In genomic region chr6:107264357-107264831, GRCh38 we compare ENCODE assay signal across 10 cellular contexts.
DNase-seq lines count a peak whose midpoint lies in the region; ATAC-seq and TF ChIP-seq lines count a peak whose summit lies in the region.
"Had no signal": no experiment of that assay in that cellular context is flagged by ENCODE, and none has a peak within 500 bp of the region (broad histone marks: within the 10 kb centered on the region; RNA-seq: fewer than 3 reads in every experiment).

No MANE protein-coding gene starts in this region.

- H3K36me3 ChIP-seq in PC-3 (ENCODE audit: low read depth, low read length): no peaks in the 10 kb centered on the region
- H3K36me3 ChIP-seq in CD4-positive, alpha-beta memory T cell (ENCODE audit: insufficient read depth, low read length): no peaks in the 10 kb centered on the region

- H3K4me3 ChIP-seq in HFF-Myc (replicated peaks; ENCODE audit: low read depth, low read length) (no peak overlapping the region), PC-3 (ENCODE audit: low read length) (no peak overlapping the region), fibroblast of pulmonary artery (replicated peaks; ENCODE audit: low read depth, low read length) (no peak overlapping the region)
- no peak overlapping the region for H3K4me3 ChIP-seq in CD4-positive, alpha-beta memory T cell (ENCODE audit: low read length in 2 of 2)
- H3K4me3 ChIP-seq: SK-N-MC had no signal

- no peaks in the 10 kb centered on the region for H3K9me3 ChIP-seq in PC-3 (ENCODE audit: low read length)
- no peaks in the 10 kb centered on the region for H3K9me3 ChIP-seq in CD4-positive, alpha-beta memory T cell (ENCODE audit: control insufficient read depth in 1 of 2, low read length in 2 of 2)

- H3F3A ChIP-seq in PC-3 (ENCODE audit: low read length, unreplicated experiment): no peaks in the 10 kb centered on the region

- peaks cover 7 to 11% of the 10 kb centered on the region in 2 donors for H3K36me3 Mint-ChIP-seq in CD4-positive, alpha-beta memory T cell

- TF ChIP-seq CTCF in HFF-Myc (IDR thresholded peaks at IDR 0.05; ENCODE audit: low read depth, low read length, missing control alignments) (no peak), PC-3 (conservative IDR thresholded peaks at IDR 0.05; ENCODE audit: low read depth, low read length) (no peak), fibroblast of pulmonary artery (IDR thresholded peaks at IDR 0.05; ENCODE audit: low read length, missing control alignments) (no peak)

- in situ Hi-C loops in ACHN (cut with HindIII; ENCODE audit: low pct_ligation_motif_present, low pct_unique_long_range_greater_than_20kb, low sequenced_read_pairs): no loop called here

- no peak overlapping the region for H3K27ac ChIP-seq in PC-3 (ENCODE audit: low read length)
- H3K27ac ChIP-seq in CD4-positive, alpha-beta memory T cell (ENCODE audit: low read depth, low read length): no peak overlapping the region
- H3K27ac ChIP-seq: SK-N-MC had no signal

- H3K4me2 ChIP-seq in PC-3 (ENCODE audit: low read length): no peak overlapping the region

- intact Hi-C loops in PC-3 (cut with micrococcal nuclease): no loop called here
- intact Hi-C loops in CD4-positive, alpha-beta memory T cell (cut with micrococcal nuclease): no loop called here

- no peaks in the 10 kb centered on the region for H3K27me3 Mint-ChIP-seq in CD4-positive, alpha-beta memory T cell

- no peaks in the 10 kb centered on the region for H3K27me3 ChIP-seq in PC-3 (ENCODE audit: low read length)
- no peaks in the 10 kb centered on the region for H3K27me3 ChIP-seq in CD4-positive, alpha-beta memory T cell (ENCODE audit: insufficient read depth, low read length)

- DNase-seq in ACHN (peak; percentile 38), HFF-Myc (ENCODE audit: extremely low read depth, low read depth) (peak; percentile 44), PC-3 (peak; percentile 46), fibroblast of pulmonary artery (ENCODE audit: low read depth) (peak; percentile 75), germinal center (ENCODE audit: low spot score) (no peak)
- DNase-seq in activated CD4-positive, CD25-positive, alpha-beta regulatory T cell (lab: John Stamatoyannopoulos, UW): no peak
- DNase-seq in CD4-positive, alpha-beta memory T cell: no peak
- DNase-seq: KG1 had no signal

- no peak overlapping the region for H2AFZ ChIP-seq in PC-3 (ENCODE audit: low read length)

- no peaks in the 10 kb centered on the region for H4K20me1 ChIP-seq in PC-3 (ENCODE audit: low read length)

- no peak overlapping the region for H3K9ac ChIP-seq in PC-3 (ENCODE audit: low read length)

- no peak overlapping the region for H3K4me3 Mint-ChIP-seq in CD4-positive, alpha-beta memory T cell

- H3K4me1 Mint-ChIP-seq in CD4-positive, alpha-beta memory T cell: peaks cover 0 to 1% (median 0%) of the 10 kb centered on the region in 4 donors

- H3K4me1 ChIP-seq in PC-3 (ENCODE audit: insufficient read depth, low read length): no peaks in the 10 kb centered on the region
- H3K4me1 ChIP-seq in CD4-positive, alpha-beta memory T cell (ENCODE audit: insufficient read depth, low read length): no peaks in the 10 kb centered on the region

- H3K79me2 ChIP-seq in PC-3 (ENCODE audit: low read length): no peaks in the 10 kb centered on the region

- ATAC-seq in PC-3: peak; percentile 77
- ATAC-seq in HG02840 (IDR thresholded peaks at IDR 0.05; ENCODE audit: low FRiP score, unreplicated experiment): no peak

- POLR2A ChIA-PET in PC-3 (lab: Charles Lee; ENCODE audit: unreplicated experiment): no interaction called here
- POLR2A ChIA-PET in CD4-positive, alpha-beta memory T cell (lab: Charles Lee; ENCODE audit: partially characterized antibody): no interaction called here

- CTCF ChIA-PET in PC-3 (lab: Charles Lee): no interaction called here
- CTCF ChIA-PET in CD4-positive, alpha-beta memory T cell (lab: Charles Lee; ENCODE audit: partially characterized antibody): no interaction called here

- no TSS peak for BruUV-seq in PC-3 (replicated peaks; lab: Mats Ljungman, UMichigan)

- H3K9me2 ChIP-seq in PC-3 (replicated peaks; ENCODE audit: low read length): no peaks in the 10 kb centered on the region

- H3K9me3 Mint-ChIP-seq in CD4-positive, alpha-beta memory T cell: no peaks in the 10 kb centered on the region

- no peak overlapping the region for H3K27ac Mint-ChIP-seq in CD4-positive, alpha-beta memory T cell

Comparison
In these comparisons a context has a peak if more than half of its experiments do, and no peak if none do; other contexts are left out.
1. DNase-seq: peak in ACHN (single experiment), HFF-Myc (single experiment), PC-3 (single experiment) and fibroblast of pulmonary artery (single experiment); none in activated CD4-positive, CD25-positive, alpha-beta regulatory T cell (0 of 4), germinal center (single experiment) and CD4-positive, alpha-beta memory T cell (0 of 5).